Comparison of ENCODE assay signal across 3 cellular contexts in genomic region chr22:23401910-23402274, GRCh38.
TF ChIP-seq lines count a peak whose summit lies in the region.

No MANE protein-coding gene starts in this region.

TF ChIP-seq in SK-N-SH, 30 proteins besides CTCF, POLR2A, EP300 and RAD21 (continued from another document):
- TF ChIP-seq RCOR1 (IDR thresholded peaks at IDR 0.05; ENCODE audit: low read length) = no peak
- no peak for TF ChIP-seq EZH2phosphoT487 (IDR thresholded peaks at IDR 0.05; ENCODE audit: borderline replicate concordance, low read depth)
- TF ChIP-seq SIN3A (IDR thresholded peaks at IDR 0.05; ENCODE audit: borderline replicate concordance, low read depth, low read length) = no peak
- no peak for TF ChIP-seq GATA2 (CRISPR knock-in tag; IDR thresholded peaks at IDR 0.05)
- no peak for TF ChIP-seq TAF1 (IDR thresholded peaks at IDR 0.05; ENCODE audit: borderline replicate concordance, low read depth, low read length)
- no peak for TF ChIP-seq CHD2 (IDR thresholded peaks at IDR 0.05; ENCODE audit: low read length, partially characterized antibody)
- TF ChIP-seq, protein P1, sequence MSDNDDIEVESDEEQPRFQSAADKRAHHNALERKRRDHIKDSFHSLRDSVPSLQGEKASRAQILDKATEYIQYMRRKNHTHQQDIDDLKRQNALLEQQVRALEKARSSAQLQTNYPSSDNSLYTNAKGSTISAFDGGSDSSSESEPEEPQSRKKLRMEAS (IDR thresholded peaks at IDR 0.05; ENCODE audit: low read depth) = no peak
- no peak for TF ChIP-seq FOXM1 (IDR thresholded peaks at IDR 0.05; ENCODE audit: low read depth)
- TF ChIP-seq USF2 (IDR thresholded peaks at IDR 0.05; ENCODE audit: borderline replicate concordance, low read depth, low read length) = no peak
- no peak for TF ChIP-seq JUND (IDR thresholded peaks at IDR 0.05)
- TF ChIP-seq ELF1 (IDR thresholded peaks at IDR 0.05) = no peak
- no peak for TF ChIP-seq IRF3 (IDR thresholded peaks at IDR 0.05; ENCODE audit: low read depth, low read length)

TF ChIP-seq in SK-N-SH treated with all-trans-retinoic acid at 6 μM for 48 hours, 23 proteins besides CTCF, POLR2A, EP300 and RAD21 (continued from another document):
- no peak for TF ChIP-seq PATZ1 (CRISPR knock-in tag; IDR thresholded peaks at IDR 0.05; ENCODE audit: borderline replicate concordance)
- no peak for TF ChIP-seq ZFP30 (CRISPR knock-in tag; IDR thresholded peaks at IDR 0.05)
- no peak for TF ChIP-seq ZNF565 (CRISPR knock-in tag; conservative IDR thresholded peaks at IDR 0.05; ENCODE audit: low read depth)

TF ChIP-seq in K562, 482 proteins besides CTCF, POLR2A, EP300 and RAD21 (continued from another document):
- TF ChIP-seq, protein P2, sequence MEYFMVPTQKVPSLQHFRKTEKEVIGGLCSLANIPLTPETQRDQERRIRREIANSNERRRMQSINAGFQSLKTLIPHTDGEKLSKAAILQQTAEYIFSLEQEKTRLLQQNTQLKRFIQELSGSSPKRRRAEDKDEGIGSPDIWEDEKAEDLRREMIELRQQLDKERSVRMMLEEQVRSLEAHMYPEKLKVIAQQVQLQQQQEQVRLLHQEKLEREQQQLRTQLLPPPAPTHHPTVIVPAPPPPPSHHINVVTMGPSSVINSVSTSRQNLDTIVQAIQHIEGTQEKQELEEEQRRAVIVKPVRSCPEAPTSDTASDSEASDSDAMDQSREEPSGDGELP (CRISPR knock-in tag; IDR thresholded peaks at IDR 0.05; ENCODE audit: borderline replicate concordance) = 0 out of 2 replicates have a peak, but pooled peaks have one; percentile 20
- TF ChIP-seq ZNF740 (CRISPR knock-in tag; IDR thresholded peaks at IDR 0.05) (peak; percentile 87), ZNF740 (tag; IDR thresholded peaks at IDR 0.05) (peak in 1 of 2 experiments; percentile 58; a peak in 1 of 4 replicates), CBFA2T3 (IDR thresholded peaks at IDR 0.05) (peak; percentile 47), CBX3 (IDR thresholded peaks at IDR 0.05; ENCODE audit: borderline replicate concordance in 1 of 2, low read length in 2 of 2) (no peak)
